Comparison of ENCODE assay signal across 9 cellular contexts in genomic region chr5:78758169-78758839, GRCh38.
DNase-seq lines count a peak whose midpoint lies in the region; ATAC-seq, FAIRE-seq and TF ChIP-seq lines count a peak whose summit lies in the region.
"Had no signal": no experiment of that assay in that cellular context is flagged by ENCODE, and none has a peak within 500 bp of the region (broad histone marks: within the 10 kb centered on the region; RNA-seq: fewer than 3 reads in every experiment).

No MANE protein-coding gene starts in this region.

- no peak for TF ChIP-seq CTCF in fibroblast of mammary gland (conservative IDR thresholded peaks at IDR 0.05; ENCODE audit: control insufficient read depth, insufficient read depth, low read depth, low read length)

- ATAC-seq in GM21381 (IDR thresholded peaks at IDR 0.05; ENCODE audit: unreplicated experiment) (peak; percentile 67), HG03342 (IDR thresholded peaks at IDR 0.05; ENCODE audit: unreplicated experiment) (peak; percentile 67)

- DNase-seq in GM18507 (ENCODE audit: extremely low spot score, insufficient read length, low read depth) (peak; percentile 42), fibroblast of mammary gland (ENCODE audit: low read depth) (peak; percentile 65), DMS53 (lab: John Stamatoyannopoulos, UW) (no peak), hippocampal formation (lab: John Stamatoyannopoulos, UW) (no peak)
- no peak for DNase-seq in activated CD4-positive, alpha-beta T cell treated with anti-CD3 and anti-CD28 coated beads, Interleukin-2, amount 50 U/mL, for 48 hours
- no peak for DNase-seq in activated CD4-positive, alpha-beta T cell treated with anti-CD3 and anti-CD28 coated beads for 4 hours
- DNase-seq: H7 had no signal

- no peak overlapping the region for H3K4me3 ChIP-seq in fibroblast of mammary gland (ENCODE audit: control insufficient read depth, low read depth, low read length)

- peak; percentile 91 for FAIRE-seq in GM18507 (lab: Jason Lieb, UNC)

Comparison
In these comparisons a context has a peak if more than half of its experiments do, and no peak if none do; other contexts are left out.
1. DNase-seq: peak in GM18507 (single experiment) and fibroblast of mammary gland (single experiment); none in DMS53 (single experiment), hippocampal formation (0 of 2), activated CD4-positive, alpha-beta T cell treated with anti-CD3 and anti-CD28 coated beads, Interleukin-2, amount 50 U/mL, for 48 hours (0 of 2) and activated CD4-positive, alpha-beta T cell treated with anti-CD3 and anti-CD28 coated beads for 4 hours (0 of 2).